16 cellular contexts compared by ENCODE assay signal in genomic region chr13:99876651-99877050, GRCh38.
A peak's percentile ranks its signal among the peaks of the same experiment; 100 is the strongest.
DNase-seq lines count a peak whose midpoint lies in the region; ATAC-seq and TF ChIP-seq lines count a peak whose summit lies in the region.
"Had no signal": no experiment of that assay in that cellular context is flagged by ENCODE, and none has a peak within 500 bp of the region (broad histone marks: within the 10 kb centered on the region; RNA-seq: fewer than 3 reads in every experiment).

No MANE protein-coding gene starts in this region.

- H3K4me3 Mint-ChIP-seq in WTC11, result no peak overlapping the region
- H3K4me3 Mint-ChIP-seq: B cell; CD8-positive, alpha-beta T cell had no signal

- H3K9me3 ChIP-seq in esophagus muscularis mucosa, result no peaks in the 10 kb centered on the region
- H3K9me3 ChIP-seq: BLaER1 treated with 17β-estradiol and CSF1 and Interleukin-3, amounts not matched to agents 10 nM and 100 nM had no signal

- WGBS in esophagus muscularis mucosa, result 95% methylated on average over 5 of the region's 5 CpGs

- intact Hi-C loops in esophagus muscularis mucosa (cut with DNase I), result no loop called here

- no peaks in the 10 kb centered on the region for H3K36me3 ChIP-seq in esophagus muscularis mucosa
- H3K36me3 ChIP-seq: BLaER1 treated with 17β-estradiol and CSF1 and Interleukin-3, amounts not matched to agents 10 nM and 100 nM had no signal

- H3K36me3 Mint-ChIP-seq in WTC11, result no peaks in the 10 kb centered on the region

- H3K4me1 Mint-ChIP-seq in WTC11, result peaks cover 27% of the 10 kb centered on the region
- H3K4me1 Mint-ChIP-seq: B cell had no signal

- ATAC-seq in WTC11 (no peak), GM19395 (IDR thresholded peaks at IDR 0.05; ENCODE audit: unreplicated experiment) (no peak)
- ATAC-seq: CD8-positive, alpha-beta T cell; GM12878 had no signal

- TF ChIP-seq EP300 in esophagus muscularis mucosa (IDR thresholded peaks at IDR 0.05), result no peak

- TF ChIP-seq CTCF in WTC11 (IDR thresholded peaks at IDR 0.05), result no peak
- TF ChIP-seq CTCF in esophagus muscularis mucosa (IDR thresholded peaks at IDR 0.05), result no peak

- POLR2A ChIA-PET in WTC11 (lab: Charles Lee), result no interaction called here

- no peaks in the 10 kb centered on the region for H3K27me3 ChIP-seq in esophagus muscularis mucosa
- H3K27me3 ChIP-seq: BLaER1 treated with 17β-estradiol and CSF1 and Interleukin-3, amounts not matched to agents 10 nM and 100 nM had no signal

- no peaks in the 10 kb centered on the region for H3K4me1 ChIP-seq in esophagus muscularis mucosa

- H3K27me3 Mint-ChIP-seq in WTC11 (ENCODE audit: low read depth), result no peaks in the 10 kb centered on the region
- H3K27me3 Mint-ChIP-seq: B cell had no signal

- peak overlapping the region; percentile 51; the same call in 1 of the 2 replicates for H3K27ac Mint-ChIP-seq in WTC11
- H3K27ac Mint-ChIP-seq: B cell; CD8-positive, alpha-beta T cell had no signal

- H3K27ac ChIP-seq in esophagus muscularis mucosa (replicated peaks in 1 of 4), result no peak overlapping the region
- H3K27ac ChIP-seq: 22Rv1; BLaER1 treated with 17β-estradiol and CSF1 and Interleukin-3, amounts not matched to agents 10 nM and 100 nM; KMS-11 had no signal

- CTCF ChIA-PET in WTC11 (lab: Charles Lee), result no interaction called here

- H3K9me3 Mint-ChIP-seq in WTC11, result no peaks in the 10 kb centered on the region
- H3K9me3 Mint-ChIP-seq: CD8-positive, alpha-beta T cell had no signal

- TF ChIP-seq POLR2A in esophagus muscularis mucosa (IDR thresholded peaks at IDR 0.05; ENCODE audit: low read depth), result no peak

- DNase-seq in NCI-H1092 treated with DMSO at 0.1 percent for 48 hours (lab: John Stamatoyannopoulos, UW) (peak; percentile 16), NCI-H1092 (lab: John Stamatoyannopoulos, UW) (no peak), WTC11 (ENCODE audit: low spot score) (no peak), esophagus muscularis mucosa (ENCODE audit: extremely low spot score) (peak; percentile 29), OCI-M2 (lab: John Stamatoyannopoulos, UW; ENCODE audit: unreplicated experiment) (no peak), T-helper 1 cell (no peak)
- DNase-seq: Calu3; CD8-positive, alpha-beta T cell; DMS79 treated with DMSO at 0.1 percent for 48 hours; H7 had no signal

- H3K4me3 ChIP-seq in esophagus muscularis mucosa, result no peak overlapping the region
- H3K4me3 ChIP-seq: BLaER1 treated with 17β-estradiol and CSF1 and Interleukin-3, amounts not matched to agents 10 nM and 100 nM; GM12878 had no signal

TF ChIP-seq in WTC11, 78 proteins besides CTCF, POLR2A, EP300 and RAD21:
- TF ChIP-seq HMGXB4 (CRISPR knock-in tag; IDR thresholded peaks at IDR 0.05) (no peak), SOX15 (CRISPR knock-in tag; IDR thresholded peaks at IDR 0.05) (no peak), TP53 (CRISPR knock-in tag; IDR thresholded peaks at IDR 0.05) (no peak), GRHL2 (CRISPR knock-in tag; IDR thresholded peaks at IDR 0.05; ENCODE audit: insufficient replicate concordance, severe bottlenecking) (no peak), EMX1 (CRISPR knock-in tag; IDR thresholded peaks at IDR 0.05) (no peak), MXD4 (CRISPR knock-in tag; IDR thresholded peaks at IDR 0.05; ENCODE audit: borderline replicate concordance) (no peak), JAZF1 (CRISPR knock-in tag; IDR thresholded peaks at IDR 0.05) (no peak), USF2 (CRISPR knock-in tag; IDR thresholded peaks at IDR 0.05) (no peak), AR (CRISPR knock-in tag; IDR thresholded peaks at IDR 0.05) (no peak)

Comparison
In these comparisons a context has a peak if more than half of its experiments do, and no peak if none do; other contexts are left out.
1. DNase-seq: peak in NCI-H1092 treated with DMSO at 0.1 percent for 48 hours (single experiment) and esophagus muscularis mucosa (single experiment); none in NCI-H1092 (single experiment), WTC11 (single experiment), OCI-M2 (single experiment) and T-helper 1 cell (0 of 5).